10 cellular contexts compared by ENCODE assay signal in genomic region chr3:16174389-16174788, GRCh38. TPM values are rescaled to one million over a fixed set of nuclear protein-coding genes. Genes with fewer than 3 reads are reported as not detected.
A peak's percentile ranks its signal among the peaks of the same experiment; 100 is the strongest.
DNase-seq lines count a peak whose midpoint lies in the region; ATAC-seq, FAIRE-seq and TF ChIP-seq lines count a peak whose summit lies in the region.
"Had no signal": no experiment of that assay in that cellular context is flagged by ENCODE, and none has a peak within 500 bp of the region (broad histone marks: within the 10 kb centered on the region; RNA-seq: fewer than 3 reads in every experiment).

Gene GALNT15, plus strand, starts transcription at chr3:16174680. Its CDS starts 472 bp downstream, at chr3:16175152.

- no peak for TF ChIP-seq POLR2A in A549 (IDR thresholded peaks at IDR 0.05; ENCODE audit: low read length)

- H3K27ac Mint-ChIP-seq in neural progenitor cell, result peak within 1 kb of the TSS; percentile 27
- no peak within 1 kb of the TSS for H3K27ac Mint-ChIP-seq in naive thymus-derived CD4-positive, alpha-beta T cell
- no peak within 1 kb of the TSS for H3K27ac Mint-ChIP-seq in activated T-cell treated with anti-CD3 and anti-CD28 coated beads, Interleukin-2, amount 50 U/mL, for 72 hours
- H3K27ac Mint-ChIP-seq: activated B cell treated with CpG ODN at 0.5 μM for 24 hours had no signal

- TF ChIP-seq CTCF in A549 (IDR thresholded peaks at IDR 0.05), result no peak
- TF ChIP-seq CTCF in fibroblast of pulmonary artery (IDR thresholded peaks at IDR 0.05; ENCODE audit: low read length, missing control alignments), result no peak
- TF ChIP-seq CTCF in neural progenitor cell (IDR thresholded peaks at IDR 0.05), result no peak

- no peak for TF ChIP-seq EP300 in A549 (IDR thresholded peaks at IDR 0.05)

- H3K9ac ChIP-seq in neural progenitor cell, result no peak within 1 kb of the TSS

- peaks cover 2% of the 10 kb centered on the region for H3F3A ChIP-seq in neural progenitor cell (ENCODE audit: low read depth)

- H3K27me3 ChIP-seq in SJSA1 (replicated peaks), result no peaks in the 10 kb centered on the region
- peaks cover 5% of the 10 kb centered on the region for H3K27me3 ChIP-seq in neural progenitor cell
- H3K27me3 ChIP-seq in naive thymus-derived CD4-positive, alpha-beta T cell (ENCODE audit: control insufficient read depth in 2 of 2, insufficient read depth in 2 of 2, low read length in 2 of 2), result no peaks in the 10 kb centered on the region

- peaks cover 12% of the 10 kb centered on the region for H3K4me1 Mint-ChIP-seq in neural progenitor cell
- H3K4me1 Mint-ChIP-seq in naive thymus-derived CD4-positive, alpha-beta T cell, result peaks cover 0 to 7% (median 5%) of the 10 kb centered on the region in 7 donors
- H3K4me1 Mint-ChIP-seq in activated T-cell treated with anti-CD3 and anti-CD28 coated beads, Interleukin-2, amount 50 U/mL, for 72 hours (ENCODE audit: low read depth), result peaks cover 8% of the 10 kb centered on the region

- CTCF ChIA-PET in A549 (lab: Yijun Ruan, JAX), result interaction anchor here (1.1 to 19.6 kb wide), 8 partner anchors 8 to 358 kb away, joined by 3 to 373 read pairs (median 4); no protein-coding TSS in a partner anchor
- CTCF ChIA-PET in naive thymus-derived CD4-positive, alpha-beta T cell (lab: Charles Lee), result interaction anchor here (0.6 kb wide), 1 partner anchor 125 kb away, joined by 8 read pairs; no protein-coding TSS in a partner anchor

- no peaks in the 10 kb centered on the region for H3K9me3 ChIP-seq in A549
- H3K9me3 ChIP-seq in SJSA1 (replicated peaks), result no peaks in the 10 kb centered on the region
- H3K9me3 ChIP-seq in neural progenitor cell (ENCODE audit: low read depth), result no peaks in the 10 kb centered on the region
- H3K9me3 ChIP-seq in naive thymus-derived CD4-positive, alpha-beta T cell (ENCODE audit: control insufficient read depth in 2 of 3, low read length in 3 of 3), result no peaks in the 10 kb centered on the region

- H3K9me3 Mint-ChIP-seq in neural progenitor cell, result peaks cover 6% of the 10 kb centered on the region
- H3K9me3 Mint-ChIP-seq in naive thymus-derived CD4-positive, alpha-beta T cell, result peaks cover 0 to 4% (median 0%) of the 10 kb centered on the region in 11 donors
- H3K9me3 Mint-ChIP-seq in activated T-cell treated with anti-CD3 and anti-CD28 coated beads, Interleukin-2, amount 50 U/mL, for 72 hours, result no peaks in the 10 kb centered on the region
- H3K9me3 Mint-ChIP-seq: activated B cell treated with CpG ODN at 0.5 μM for 24 hours had no signal

- no peak for FAIRE-seq in A549 (lab: Jason Lieb, UNC)

- H4K20me1 ChIP-seq in neural progenitor cell (ENCODE audit: low read depth), result no peaks in the 10 kb centered on the region

- no peak within 1 kb of the TSS for H2AFZ ChIP-seq in neural progenitor cell (replicated peaks)

- DNase-seq in A549 (ENCODE audit: low read depth in 1 of 2, low spot score in 1 of 2) (no peak), SJSA1 (ENCODE audit: low read depth in 1 of 2, low spot score in 2 of 2) (peak; percentile 79 to 81), fibroblast of pulmonary artery (ENCODE audit: low read depth) (peak; percentile 97), neural progenitor cell (ENCODE audit: low spot score) (peak; percentile 25), iPS-NIHi11 (ENCODE audit: low spot score) (no peak)
- no peak for DNase-seq in naive thymus-derived CD4-positive, alpha-beta T cell
- DNase-seq in activated T-cell treated with anti-CD3 and anti-CD28 coated beads, Interleukin-2, amount 50 U/mL, for 72 hours, result no peak
- DNase-seq: activated B cell treated with CpG ODN at 0.5 μM for 24 hours had no signal

- peaks cover 11% of the 10 kb centered on the region for H3K27me3 Mint-ChIP-seq in neural progenitor cell (ENCODE audit: insufficient read depth, low read depth)
- peaks cover 9 to 28% (median 19%) of the 10 kb centered on the region in 5 donors for H3K27me3 Mint-ChIP-seq in naive thymus-derived CD4-positive, alpha-beta T cell
- peaks cover 18% of the 10 kb centered on the region for H3K27me3 Mint-ChIP-seq in activated T-cell treated with anti-CD3 and anti-CD28 coated beads, Interleukin-2, amount 50 U/mL, for 72 hours (ENCODE audit: low read depth)

- TF ChIP-seq RAD21 in A549 (conservative IDR thresholded peaks at IDR 0.05 in 1 of 2, IDR thresholded peaks at IDR 0.05 in 1 of 2), result no peak

- WGBS in A549 (ENCODE audit: missing lambda C conversion rate), result 91% methylated on average over 8 of the region's 8 CpGs

- H3K27ac ChIP-seq in A549, result peak within 1 kb of the TSS; percentile 31 to 51; a peak in 3 of 6 replicates
- peak within 1 kb of the TSS; percentile 32; the same call in 1 of the 2 replicates for H3K27ac ChIP-seq in SJSA1
- no peak within 1 kb of the TSS for H3K27ac ChIP-seq in neural progenitor cell
- H3K27ac ChIP-seq in naive thymus-derived CD4-positive, alpha-beta T cell (ENCODE audit: low read depth, low read length), result no peak within 1 kb of the TSS
- H3K27ac ChIP-seq: C4-2B had no signal

- H3K4me1 ChIP-seq in A549 (peaks cover 17% of the 10 kb centered on the region; the same call in 2 of the 3 replicates), SJSA1 (replicated peaks) (peaks cover 65% of the 10 kb centered on the region), neural progenitor cell (no peaks in the 10 kb centered on the region)
- no peaks in the 10 kb centered on the region for H3K4me1 ChIP-seq in naive thymus-derived CD4-positive, alpha-beta T cell (ENCODE audit: control insufficient read depth in 2 of 2, insufficient read depth in 2 of 2, low read length in 2 of 2)

- H3K36me3 ChIP-seq in SJSA1 (no peaks in the 10 kb centered on the region), neural progenitor cell (no peaks in the 10 kb centered on the region)
- no peaks in the 10 kb centered on the region for H3K36me3 ChIP-seq in naive thymus-derived CD4-positive, alpha-beta T cell (ENCODE audit: control insufficient read depth in 2 of 3, insufficient read depth in 3 of 3, low read length in 3 of 3)

- H3K79me2 ChIP-seq in neural progenitor cell (ENCODE audit: low read depth), result no peaks in the 10 kb centered on the region

- POLR2A ChIA-PET in A549 (lab: Yijun Ruan, JAX), result no interaction called here
- POLR2A ChIA-PET in naive thymus-derived CD4-positive, alpha-beta T cell (lab: Charles Lee), result no interaction called here

- ATAC-seq in A549 (no peak), HG02798 (IDR thresholded peaks at IDR 0.05; ENCODE audit: poor library complexity, unreplicated experiment) (no peak)
- no peak for ATAC-seq in naive thymus-derived CD4-positive, alpha-beta T cell
- ATAC-seq in activated T-cell treated with anti-CD3 and anti-CD28 coated beads, Interleukin-2, amount 50 U/mL, for 72 hours (replicated peaks in 1 of 2), result no peak

- H3K4me3 Mint-ChIP-seq in neural progenitor cell, result no peak within 1 kb of the TSS
- no peak within 1 kb of the TSS for H3K4me3 Mint-ChIP-seq in naive thymus-derived CD4-positive, alpha-beta T cell
- H3K4me3 Mint-ChIP-seq in activated T-cell treated with anti-CD3 and anti-CD28 coated beads, Interleukin-2, amount 50 U/mL, for 72 hours, result no peak within 1 kb of the TSS
- H3K4me3 Mint-ChIP-seq: activated B cell treated with CpG ODN at 0.5 μM for 24 hours had no signal

- no peak within 1 kb of the TSS for H3K4me3 ChIP-seq in A549
- no peak within 1 kb of the TSS for H3K4me3 ChIP-seq in SJSA1
- H3K4me3 ChIP-seq in fibroblast of pulmonary artery (replicated peaks; ENCODE audit: low read depth, low read length), result peak within 1 kb of the TSS; percentile 23
- H3K4me3 ChIP-seq in neural progenitor cell, result no peak within 1 kb of the TSS
- no peak within 1 kb of the TSS for H3K4me3 ChIP-seq in naive thymus-derived CD4-positive, alpha-beta T cell (ENCODE audit: low read length)

- no peaks in the 10 kb centered on the region for H3K36me3 Mint-ChIP-seq in neural progenitor cell
- no peaks in the 10 kb centered on the region for H3K36me3 Mint-ChIP-seq in naive thymus-derived CD4-positive, alpha-beta T cell
- no peaks in the 10 kb centered on the region for H3K36me3 Mint-ChIP-seq in activated T-cell treated with anti-CD3 and anti-CD28 coated beads, Interleukin-2, amount 50 U/mL, for 72 hours (ENCODE audit: insufficient read depth in 2 of 2)

- H3K4me2 ChIP-seq in A549 (no peak within 1 kb of the TSS), neural progenitor cell (no peak within 1 kb of the TSS)

- intact Hi-C loops in naive thymus-derived CD4-positive, alpha-beta T cell (cut with micrococcal nuclease), result no loop called here

TF ChIP-seq in A549, 52 proteins besides CTCF, POLR2A, EP300 and RAD21 (continues in another document):
- TF ChIP-seq PHF8 (IDR thresholded peaks at IDR 0.05; ENCODE audit: borderline replicate concordance, low read depth) (no peak), HOXB13 (CRISPR knock-in tag; IDR thresholded peaks at IDR 0.05; ENCODE audit: low read depth) (no peak), KDM1A (IDR thresholded peaks at IDR 0.05; ENCODE audit: low read depth) (no peak)

RNA-seq across cellular contexts. Expression of gene GALNT15, which starts in this region (rescaled TPM):
- polyA plus RNA-seq in A549 (2011; rRNA removed), result 0.04 and 0.08 TPM in 2 replicates
- 0.01 and 0.04 TPM in 2 replicates for polyA plus RNA-seq in A549 (2012; cell fraction: cytosol; rRNA removed)
- polyA plus RNA-seq in A549 (2012; cell fraction: nucleus; rRNA removed), result 0.02 TPM in 1 of 2 replicates, not detected in the other
- not detected in 3 replicates for polyA plus RNA-seq in A549 (2017; fragmentation: RNase III; extraction: RNeasy Plus Mini Kit Qiagen cat#74134 plus additional on column Dnase treatment)
- 0.50 and 0.73 TPM in 2 replicates for polyA minus RNA-seq in A549 (2011; rRNA and poly(A)+ RNA removed)
- total RNA-seq in SJSA1 (2014; rRNA removed; shearing (Covaris generic)), result 1.3 and 2.1 TPM in 2 replicates
- 0.09 TPM in 1 of 2 replicates, not detected in the other for total RNA-seq in neural progenitor cell (ENCODE audit: low replicate concordance)
- under 1 TPM in 1 of 5 experiments, not detected in 4; 0.46 TPM for total RNA-seq in naive thymus-derived CD4-positive, alpha-beta T cell
- not detected for polyA plus RNA-seq in naive thymus-derived CD4-positive, alpha-beta T cell
- under 1 TPM in 1 of 2 donors, not detected in 1; 0.30 TPM for total RNA-seq in activated T-cell treated with anti-CD3 and anti-CD28 coated beads, Interleukin-2, amount 50 U/mL, for 72 hours
- total RNA-seq: activated B cell treated with CpG ODN at 0.5 μM for 24 hours had no signal

Comparison
In these comparisons a context has a peak if more than half of its experiments do, and no peak if none do; other contexts are left out.
1. Peak in DNase-seq in neural progenitor cell; RNA of the gene not detected or under 1 TPM.
2. DNase-seq: peak in SJSA1 (2 of 2) and fibroblast of pulmonary artery (single experiment); none in A549 (0 of 2), naive thymus-derived CD4-positive, alpha-beta T cell (0 of 9), iPS-NIHi11 (single experiment) and activated T-cell treated with anti-CD3 and anti-CD28 coated beads, Interleukin-2, amount 50 U/mL, for 72 hours (0 of 2).
3. H3K27ac ChIP-seq: peak in A549 (2 of 2) and SJSA1 (single experiment); none in neural progenitor cell (single experiment) and naive thymus-derived CD4-positive, alpha-beta T cell (single experiment).